In genomic region chr7:116967254-116967922, GRCh38 we compare ENCODE assay signal across 20 cellular contexts. TPM values are rescaled to one million over a fixed set of nuclear protein-coding genes. Genes with fewer than 3 reads are reported as not detected.
DNase-seq lines count a peak whose midpoint lies in the region; ATAC-seq, FAIRE-seq and TF ChIP-seq lines count a peak whose summit lies in the region.
"Had no signal": no experiment of that assay in that cellular context is flagged by ENCODE, and none has a peak within 500 bp of the region (broad histone marks: within the 10 kb centered on the region; RNA-seq: fewer than 3 reads in every experiment).

No MANE protein-coding gene starts in this region.

- H2AK5ac ChIP-seq in mesenchymal stem cell (ENCODE audit: low read length, severe bottlenecking), result no peak overlapping the region

- H3K4me3 ChIP-seq in K562 (no peak overlapping the region), mesenchymal stem cell (ENCODE audit: insufficient read depth in 1 of 2, low read depth in 1 of 2, low read length in 2 of 2) (no peak overlapping the region)
- H3K4me3 ChIP-seq: BLaER1, GM23248 had no signal

- no peak overlapping the region for H4K91ac ChIP-seq in mesenchymal stem cell (ENCODE audit: low read length)

- H3K4me1 ChIP-seq in K562 (replicated peaks in 1 of 2; ENCODE audit: control insufficient read depth in 2 of 2, insufficient read depth in 2 of 2, low read length in 2 of 2) (peaks cover 10 to 28% of the 10 kb centered on the region in 2 experiments), mesenchymal stem cell (ENCODE audit: control insufficient read depth, insufficient read depth, low read depth, low read length) (peaks cover 2% of the 10 kb centered on the region)
- H3K4me1 ChIP-seq: BLaER1 had no signal

- H3K4me2 ChIP-seq in K562 (ENCODE audit: insufficient read depth, low read length), result no peak overlapping the region
- no peak overlapping the region for H3K4me2 ChIP-seq in mesenchymal stem cell (ENCODE audit: low read length, poor library complexity, severe bottlenecking)
- H3K4me2 ChIP-seq: BLaER1 had no signal

- H3K27ac ChIP-seq in K562 (ENCODE audit: extremely low read depth, low read depth, low read length) (no peak overlapping the region), mesenchymal stem cell (ENCODE audit: low read length, poor library complexity, severe bottlenecking) (no peak overlapping the region)
- H3K27ac ChIP-seq: BLaER1, GM23248 had no signal

- H2BK15ac ChIP-seq in mesenchymal stem cell (ENCODE audit: low read depth, poor library complexity, severe bottlenecking), result no peak overlapping the region

- no peak overlapping the region for H2BK12ac ChIP-seq in mesenchymal stem cell (ENCODE audit: low read length in 2 of 2)

- POLR2A ChIA-PET in activated CD4-positive, alpha-beta T cell treated with anti-CD3 and anti-CD28 coated beads, Interleukin-2, amount 10 ng/mL, durations not matched to agents 7 days and 5 days (lab: Charles Lee), result no interaction called here
- POLR2A ChIA-PET in K562 (lab: Yijun Ruan, JAX), result interaction anchor here (0.8 to 1.1 kb wide), 3 partner anchors 9 to 13 kb away, joined by 4 read pairs; no protein-coding TSS in a partner anchor

- H3K4me3 Mint-ChIP-seq in activated CD4-positive, alpha-beta T cell treated with anti-CD3 and anti-CD28 coated beads, Interleukin-2, amount 10 ng/mL, durations not matched to agents 24 days and 14 days, result no peak overlapping the region
- H3K4me3 Mint-ChIP-seq in activated CD4-positive, alpha-beta T cell treated with anti-CD3 and anti-CD28 coated beads, Interleukin-2, amount 10 ng/mL, durations not matched to agents 7 days and 5 days, result no peak overlapping the region
- H3K4me3 Mint-ChIP-seq: CD14-positive monocyte; CD4-positive, alpha-beta memory T cell; HFFc6; IgD-negative memory B cell had no signal

- 83% methylated on average over 5 of the region's 5 CpGs for whole genome bisulfite sequencing in K562 (ENCODE audit: insufficient coverage, low coverage, missing lambda C conversion rate)
- WGBS in mesenchymal stem cell, result 97% methylated on average over 5 of the region's 5 CpGs

- no peak for TF ChIP-seq EP300 in K562 (IDR thresholded peaks at IDR 0.05; ENCODE audit: low read length)

- H3K79me1 ChIP-seq in mesenchymal stem cell (replicated peaks; ENCODE audit: low read length, poor library complexity, severe bottlenecking), result peaks cover 26% of the 10 kb centered on the region

- H3K36me3 Mint-ChIP-seq in activated CD4-positive, alpha-beta T cell treated with anti-CD3 and anti-CD28 coated beads, Interleukin-2, amount 10 ng/mL, durations not matched to agents 24 days and 14 days (ENCODE audit: low read depth), result no peaks in the 10 kb centered on the region
- H3K36me3 Mint-ChIP-seq in activated CD4-positive, alpha-beta T cell treated with anti-CD3 and anti-CD28 coated beads, Interleukin-2, amount 10 ng/mL, durations not matched to agents 7 days and 5 days (ENCODE audit: low read depth), result no peaks in the 10 kb centered on the region
- H3K36me3 Mint-ChIP-seq: CD4-positive, alpha-beta memory T cell; IgD-negative memory B cell had no signal

- no peak for TF ChIP-seq POLR2A in K562 (conservative IDR thresholded peaks at IDR 0.05)

- no peaks in the 10 kb centered on the region for H3K9me3 Mint-ChIP-seq in activated CD4-positive, alpha-beta T cell treated with anti-CD3 and anti-CD28 coated beads, Interleukin-2, amount 10 ng/mL, durations not matched to agents 24 days and 14 days
- no peaks in the 10 kb centered on the region for H3K9me3 Mint-ChIP-seq in activated CD4-positive, alpha-beta T cell treated with anti-CD3 and anti-CD28 coated beads, Interleukin-2, amount 10 ng/mL, durations not matched to agents 7 days and 5 days
- H3K9me3 Mint-ChIP-seq: CD4-positive, alpha-beta memory T cell; HFFc6; IgD-negative memory B cell had no signal

- peak overlapping the region in 1 of 2 experiments; percentile 2; a peak in 1 of 4 replicates for H3K9ac ChIP-seq in K562 (ENCODE audit: insufficient read depth in 1 of 2, low read depth in 2 of 2, low read length in 2 of 2)
- H3K9ac ChIP-seq in mesenchymal stem cell (ENCODE audit: low read length), result no peak overlapping the region
- H3K9ac ChIP-seq: BLaER1, GM23248 had no signal

- H3K23ac ChIP-seq in mesenchymal stem cell (ENCODE audit: low read length in 2 of 2), result no peak overlapping the region

- peak overlapping the region; percentile 41 for H4K8ac ChIP-seq in mesenchymal stem cell (ENCODE audit: low read length)

- H3K27me3 ChIP-seq in K562 (ENCODE audit: control insufficient read depth in 2 of 2, insufficient read depth in 2 of 2, low read length in 2 of 2) (no peaks in the 10 kb centered on the region), mesenchymal stem cell (ENCODE audit: control insufficient read depth in 1 of 2, insufficient read depth in 1 of 2, low read length in 2 of 2) (no peaks in the 10 kb centered on the region)
- H3K27me3 ChIP-seq: BLaER1 had no signal

- TF ChIP-seq RAD21 in K562 (CRISPR knock-in tag; conservative IDR thresholded peaks at IDR 0.05 in 1 of 2, IDR thresholded peaks at IDR 0.05 in 1 of 2), result no peak

- no peaks in the 10 kb centered on the region for H3K9me3 ChIP-seq in K562 (replicated peaks; ENCODE audit: control insufficient read depth, insufficient read depth, low read depth, low read length)
- H3K9me3 ChIP-seq in mesenchymal stem cell (ENCODE audit: control insufficient read depth, low read length), result no peaks in the 10 kb centered on the region
- H3K9me3 ChIP-seq: BLaER1 had no signal

- H2BK5ac ChIP-seq in mesenchymal stem cell (ENCODE audit: low read depth, low read length, poor library complexity, severe bottlenecking), result no peak overlapping the region

- CTCF ChIA-PET in activated CD4-positive, alpha-beta T cell treated with anti-CD3 and anti-CD28 coated beads, Interleukin-2, amount 10 ng/mL, durations not matched to agents 7 days and 5 days (lab: Charles Lee), result no interaction called here
- CTCF ChIA-PET in K562 (lab: Yijun Ruan, JAX; ENCODE audit: low intra/inter-chr PET ratio), result interaction anchor here (0.6 kb wide), 2 partner anchors 18 to 1193 kb away, joined by 3 to 5 read pairs; no protein-coding TSS in a partner anchor

- no peak for FAIRE-seq in K562 (lab: Jason Lieb, UNC)
- FAIRE-seq: H54, HTR-8/SVneo had no signal

- no peaks in the 10 kb centered on the region for H3K9me1 ChIP-seq in K562 (ENCODE audit: control insufficient read depth, insufficient read depth, low read length)

- ATAC-seq in K562 (peak; percentile 27), HG03196 (IDR thresholded peaks at IDR 0.05; ENCODE audit: unreplicated experiment) (no peak)

- H3K36me3 ChIP-seq in K562 (ENCODE audit: control insufficient read depth, insufficient read depth, low read length) (no peaks in the 10 kb centered on the region), mesenchymal stem cell (ENCODE audit: control insufficient read depth in 1 of 2, insufficient read depth in 2 of 2, low read depth in 1 of 2, low read length in 2 of 2) (no peaks in the 10 kb centered on the region)
- H3K36me3 ChIP-seq: BLaER1 had no signal

- H2AFZ ChIP-seq in K562 (ENCODE audit: low read depth, low read length) (no peak overlapping the region), mesenchymal stem cell (ENCODE audit: low read depth, low read length) (no peak overlapping the region)
- H2AFZ ChIP-seq: GM23248 had no signal

- DNase-seq in activated CD4-positive, alpha-beta T cell treated with anti-CD3 and anti-CD28 coated beads, Interleukin-2, amount 10 ng/mL, durations not matched to agents 24 days and 14 days, result peak; percentile 32
- no peak for DNase-seq in activated CD4-positive, alpha-beta T cell treated with anti-CD3 and anti-CD28 coated beads, Interleukin-2, amount 10 ng/mL, durations not matched to agents 7 days and 5 days
- DNase-seq in K562 (ENCODE audit: extremely low read depth in 1 of 4, low spot score in 3 of 4) (no peak), mesenchymal stem cell (no peak), NCI-H2227 treated with DMSO at 0.1 percent for 48 hours (lab: John Stamatoyannopoulos, UW) (no peak), COLO668 (lab: John Stamatoyannopoulos, UW; ENCODE audit: unreplicated experiment) (no peak)
- DNase-seq: 8988T; Calu3; CD4-positive, alpha-beta memory T cell; DMS79 treated with DMSO at 0.1 percent for 48 hours; GF-D8; GM23248; HCEC 1CT; HFFc6 had no signal

- H3K18ac ChIP-seq in mesenchymal stem cell (ENCODE audit: low read depth in 1 of 2, low read length in 2 of 2), result no peak overlapping the region

- no peak for TF ChIP-seq CTCF in K562 (IDR thresholded peaks at IDR 0.05 in 2 of 3, conservative IDR thresholded peaks at IDR 0.05 in 1 of 3; ENCODE audit: insufficient read depth in 2 of 3, low read depth in 1 of 3, low read length in 3 of 3)

- no peak overlapping the region for H3K27ac Mint-ChIP-seq in activated CD4-positive, alpha-beta T cell treated with anti-CD3 and anti-CD28 coated beads, Interleukin-2, amount 10 ng/mL, durations not matched to agents 24 days and 14 days
- no peak overlapping the region for H3K27ac Mint-ChIP-seq in activated CD4-positive, alpha-beta T cell treated with anti-CD3 and anti-CD28 coated beads, Interleukin-2, amount 10 ng/mL, durations not matched to agents 7 days and 5 days
- H3K27ac Mint-ChIP-seq: CD4-positive, alpha-beta memory T cell; HFFc6 had no signal

- BruUV-seq in K562 (replicated peaks; lab: Mats Ljungman, UMichigan), result no TSS peak

- peaks cover 10% of the 10 kb centered on the region for H3K27me3 Mint-ChIP-seq in activated CD4-positive, alpha-beta T cell treated with anti-CD3 and anti-CD28 coated beads, Interleukin-2, amount 10 ng/mL, durations not matched to agents 24 days and 14 days
- H3K27me3 Mint-ChIP-seq in activated CD4-positive, alpha-beta T cell treated with anti-CD3 and anti-CD28 coated beads, Interleukin-2, amount 10 ng/mL, durations not matched to agents 7 days and 5 days, result no peaks in the 10 kb centered on the region
- H3K27me3 Mint-ChIP-seq: IgD-negative memory B cell had no signal

- intact Hi-C loops in activated CD4-positive, alpha-beta T cell treated with anti-CD3 and anti-CD28 coated beads, Interleukin-2, amount 10 ng/mL, durations not matched to agents 24 days and 14 days (cut with micrococcal nuclease), result no loop called here
- intact Hi-C loops in K562 (cut with micrococcal nuclease), result no loop called here

- H4K20me1 ChIP-seq in K562 (replicated peaks; ENCODE audit: control insufficient read depth, insufficient read depth, low read length), result no peaks in the 10 kb centered on the region
- H4K20me1 ChIP-seq: BLaER1 had no signal

- in situ Hi-C loops in K562 (cut with MboI), result loop anchor here (25.0 kb wide), 1 partner anchor 1220 kb away; the partner anchor contains the start of gene LSM8

- H2BK120ac ChIP-seq in mesenchymal stem cell (ENCODE audit: low read depth, low read length), result no peak overlapping the region

- H3K4me1 Mint-ChIP-seq in activated CD4-positive, alpha-beta T cell treated with anti-CD3 and anti-CD28 coated beads, Interleukin-2, amount 10 ng/mL, durations not matched to agents 24 days and 14 days, result peaks cover 1% of the 10 kb centered on the region
- H3K4me1 Mint-ChIP-seq in activated CD4-positive, alpha-beta T cell treated with anti-CD3 and anti-CD28 coated beads, Interleukin-2, amount 10 ng/mL, durations not matched to agents 7 days and 5 days, result peaks cover 8% of the 10 kb centered on the region

- no peak overlapping the region for H3K4ac ChIP-seq in mesenchymal stem cell (ENCODE audit: low read depth in 1 of 2, low read length in 2 of 2)

- no peak overlapping the region for H3K14ac ChIP-seq in mesenchymal stem cell (ENCODE audit: low read length in 2 of 2)

- peaks cover 43% of the 10 kb centered on the region; the same call in 2 of the 3 replicates for H3K79me2 ChIP-seq in K562 (ENCODE audit: control insufficient read depth, insufficient read depth, low read length)

RNA-seq across cellular contexts. Expression of gene ST7, which starts 14.1 kb away (rescaled TPM):
- total RNA-seq in activated CD4-positive, alpha-beta T cell treated with anti-CD3 and anti-CD28 coated beads, Interleukin-2, amount 10 ng/mL, durations not matched to agents 24 days and 14 days, result 4.6 and 5.5 TPM in 2 replicates
- total RNA-seq in activated CD4-positive, alpha-beta T cell treated with anti-CD3 and anti-CD28 coated beads, Interleukin-2, amount 10 ng/mL, durations not matched to agents 7 days and 5 days, result 1 to 10 TPM; 5.2 to 7.0 TPM
- total RNA-seq in K562 (2011; cell fraction: chromatin; rRNA removed; ENCODE audit: low replicate concordance), result 99.4 and 111 TPM in 2 replicates
- 89.4 and 90.1 TPM in 2 replicates for total RNA-seq in K562 (2011; cell fraction: nucleolus; rRNA removed)
- total RNA-seq in K562 (2011; cell fraction: nucleoplasm; rRNA removed), result 107 and 111 TPM in 2 replicates
- total RNA-seq in K562 (2014; rRNA removed) (45.5 and 46.1 TPM in 2 replicates), K562 (2014; rRNA removed; fragmentation: Illumina TruSeq; extraction: Trizol) (23.9 and 24.9 TPM in 2 replicates), K562 (2015; rRNA removed; fragmentation: Illumina TruSeq; extraction: Trizol) (36.9 and 37.2 TPM in 2 replicates), K562 (2021) (31.1 and 34.1 TPM in 2 replicates)
- polyA plus RNA-seq in K562 (2011; rRNA removed) (32.7 and 52.8 TPM in 2 replicates), K562 (2014; fragmentation: Illumina TruSeq; extraction: Trizol) (41.7 and 56.3 TPM in 2 replicates), K562 (2014; fragmentation: Nextera tagmentation; extraction: Ambion mirVana) (10 to 100 TPM; 30.9 to 47.6 TPM), K562 (2014; rRNA removed) (28.4 and 42.3 TPM in 2 replicates)
- polyA plus RNA-seq in K562 (2011; cell fraction: cytosol; rRNA removed), result 26.2 and 27.3 TPM in 2 replicates
- 40.7 and 45.7 TPM in 2 replicates for polyA plus RNA-seq in K562 (2011; cell fraction: nucleus; rRNA removed)
- 42.1 and 46.6 TPM in 2 replicates for polyA plus RNA-seq in K562 (2012)
- polyA minus RNA-seq in K562 (2011; rRNA and poly(A)+ RNA removed), result 59.1 and 77.6 TPM in 2 replicates
- 21.3 and 32.6 TPM in 2 replicates for polyA minus RNA-seq in K562 (2011; cell fraction: cytosol; rRNA and poly(A)+ RNA removed)
- 66.8 and 85.0 TPM in 2 replicates for polyA minus RNA-seq in K562 (2011; cell fraction: nucleus; rRNA and poly(A)+ RNA removed)
- polyA plus RNA-seq in mesenchymal stem cell (2013, experiment 1 of 2), result 23.8 TPM
- 24.5 TPM for polyA plus RNA-seq in mesenchymal stem cell (2013, experiment 2 of 2)
